24 cellular contexts compared by ENCODE assay signal in the genomic region with DNA sequence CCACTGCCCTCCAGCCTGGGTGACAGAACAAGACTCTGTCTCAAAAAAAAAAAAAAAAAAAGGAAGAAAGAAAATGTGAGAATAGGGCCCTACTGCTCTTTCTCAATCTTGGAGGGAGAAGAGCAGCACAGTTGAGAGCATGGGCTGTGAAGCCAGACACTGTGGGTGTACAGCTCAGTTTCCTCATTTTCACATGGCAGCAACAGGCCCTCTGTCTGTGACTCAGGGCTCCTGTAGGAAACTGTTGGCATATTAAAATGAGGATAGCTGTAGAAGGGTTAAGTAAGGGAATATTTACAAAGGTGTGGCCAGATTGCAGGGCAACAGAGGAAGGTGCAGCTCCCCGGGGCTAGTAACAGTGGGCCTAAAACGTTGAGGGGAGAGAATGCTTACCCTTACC. TPM values are rescaled to one million over a fixed set of nuclear protein-coding genes. Genes with fewer than 3 reads are reported as not detected.
DNase-seq lines count a peak whose midpoint lies in the region; TF ChIP-seq lines count a peak whose summit lies in the region.
"Had no signal": no experiment of that assay in that cellular context is flagged by ENCODE, and none has a peak within 500 bp of the region (broad histone marks: within the 10 kb centered on the region; RNA-seq: fewer than 3 reads in every experiment).

No MANE protein-coding gene starts in this region.

- H4K8ac ChIP-seq in H9 (replicated peaks; ENCODE audit: insufficient read length, low read depth, low read length), result no peak overlapping the region

- H3K4me1 ChIP-seq in H9 (ENCODE audit: insufficient read depth, low read length) (0 out of 2 replicates have a peak, but pooled peaks cover 2% of the 10 kb centered on the region), neutrophil (ENCODE audit: control insufficient read depth in 1 of 2, insufficient read depth in 1 of 2, low read depth in 1 of 2, low read length in 1 of 2) (no peaks in the 10 kb centered on the region), uterus (no peaks in the 10 kb centered on the region)
- H3K4me1 ChIP-seq: esophagus muscularis mucosa, tibial artery had no signal

- no peaks in the 10 kb centered on the region for H3K23me2 ChIP-seq in H9 (ENCODE audit: insufficient read length, low read depth, low read length, poor library complexity, severe bottlenecking)

- H4K5ac ChIP-seq in H9 (ENCODE audit: insufficient read length, low read depth, low read length), result no peak overlapping the region

- no peaks in the 10 kb centered on the region for H3K79me2 ChIP-seq in H9 (ENCODE audit: insufficient read depth, low read length)

- H3K23ac ChIP-seq in H9 (ENCODE audit: insufficient read length, low read depth, low read length), result no peak overlapping the region

- intact Hi-C loops in dendritic cell treated with granulocyte-macrophage colony-stimulating factor and Interleukin-4, amounts not matched to agents 40 ng/mL and 50 ng/mL, for 4 days (cut with micrococcal nuclease), result no loop called here
- intact Hi-C loops in uterus (cut with DNase I; ENCODE audit: low total_unique reads), result no loop called here
- intact Hi-C loops in activated CD4-positive, alpha-beta memory T cell treated with anti-CD3 and anti-CD28 coated beads for 36 hours (cut with micrococcal nuclease), result no loop called here

- H3K56ac ChIP-seq in H9 (ENCODE audit: insufficient read length, low read depth, low read length), result peak overlapping the region; percentile 50

- H3K4ac ChIP-seq in H9 (ENCODE audit: low read depth, low read length), result no peak overlapping the region

- no peak overlapping the region for H3K14ac ChIP-seq in H9 (ENCODE audit: insufficient read depth, low read length)

- TF ChIP-seq CTCF in H9 (conservative IDR thresholded peaks at IDR 0.05), result no peak
- no peak for TF ChIP-seq CTCF in neutrophil (IDR thresholded peaks at IDR 0.05)
- no peak for TF ChIP-seq CTCF in uterus (IDR thresholded peaks at IDR 0.05)
- no peak for TF ChIP-seq CTCF in mesothelial cell of epicardium (IDR thresholded peaks at IDR 0.05; ENCODE audit: unreplicated experiment)

- no peak overlapping the region for H2BK20ac ChIP-seq in H9 (ENCODE audit: low read depth, low read length, poor library complexity, severe bottlenecking)

- H3K36me3 ChIP-seq in neutrophil (no peaks in the 10 kb centered on the region), uterus (no peaks in the 10 kb centered on the region)
- H3K36me3 ChIP-seq: esophagus muscularis mucosa, tibial artery, WERI-Rb-1 had no signal

- DNase-seq in H9 (no peak), NCI-H526 treated with DMSO at 0.1 percent for 48 hours (lab: John Stamatoyannopoulos, UW) (peak; percentile 22), uterus (no peak), mesothelial cell of epicardium (ENCODE audit: low spot score in 2 of 2, unreplicated experiment in 2 of 2) (no peak), NCI-H2081 treated with DMSO at 0.1 percent for 48 hours (lab: John Stamatoyannopoulos, UW) (no peak)
- DNase-seq in activated CD4-positive, alpha-beta memory T cell treated with anti-CD3 and anti-CD28 coated beads for 36 hours, result no peak
- DNase-seq: activated CD4-positive, alpha-beta T cell treated with anti-CD3 and anti-CD28 coated beads, Interleukin-2, amount 50 U/mL, for 48 hours; activated T-cell treated with anti-CD3 and anti-CD28 coated beads for 4 hours; left ventricle myocardium superior; NCI-H1694; right cardiac atrium; SHP77; stimulated activated naive CD8-positive, alpha-beta T cell treated with anti-CD3 and anti-CD28 coated beads, Interleukin-15, Interleukin-2, amounts not matched to agents 100 U/mL and 50 U/mL, for 24 hours; T-helper 17 cell; tibial artery; WERI-Rb-1 had no signal

- H2AK5ac ChIP-seq in H9 (ENCODE audit: insufficient read length, low read length), result no peak overlapping the region

- H3K27ac Mint-ChIP-seq in H9 (no peak overlapping the region), mesothelial cell of epicardium (no peak overlapping the region)
- H3K27ac Mint-ChIP-seq in dendritic cell treated with granulocyte-macrophage colony-stimulating factor and Interleukin-4, amounts not matched to agents 40 ng/mL and 50 ng/mL, for 4 days, result peak overlapping the region; percentile 81
- no peak overlapping the region for H3K27ac Mint-ChIP-seq in activated CD4-positive, alpha-beta memory T cell treated with anti-CD3 and anti-CD28 coated beads for 36 hours
- H3K27ac Mint-ChIP-seq: T-helper 17 cell had no signal

- H3K9me3 Mint-ChIP-seq in H9, result peaks cover 47 to 62% of the 10 kb centered on the region in 2 experiments
- H3K9me3 Mint-ChIP-seq in dendritic cell treated with granulocyte-macrophage colony-stimulating factor and Interleukin-4, amounts not matched to agents 40 ng/mL and 50 ng/mL, for 4 days, result no peaks in the 10 kb centered on the region
- H3K9me3 Mint-ChIP-seq in activated CD4-positive, alpha-beta memory T cell treated with anti-CD3 and anti-CD28 coated beads for 36 hours, result no peaks in the 10 kb centered on the region
- peaks cover 7% of the 10 kb centered on the region for H3K9me3 Mint-ChIP-seq in mesothelial cell of epicardium

- TF ChIP-seq POLR2A in uterus (IDR thresholded peaks at IDR 0.05), result no peak

- no peak overlapping the region for H3K18ac ChIP-seq in H9 (ENCODE audit: insufficient read length, low read depth, low read length)

- H3K9ac ChIP-seq in H9 (ENCODE audit: extremely low read depth, insufficient read length, low read length), result no peak overlapping the region

- H4K20me1 ChIP-seq in H9 (ENCODE audit: control insufficient read depth, insufficient read depth, insufficient read length), result no peaks in the 10 kb centered on the region

- no peak overlapping the region for H2BK12ac ChIP-seq in H9 (ENCODE audit: insufficient read length, low read depth, low read length)

- no peak overlapping the region for H2AFZ ChIP-seq in H9 (ENCODE audit: low read length)

- no peak overlapping the region; a peak in 1 of 5 replicates for H3K4me3 Mint-ChIP-seq in H9
- peak overlapping the region; percentile 17 for H3K4me3 Mint-ChIP-seq in dendritic cell treated with granulocyte-macrophage colony-stimulating factor and Interleukin-4, amounts not matched to agents 40 ng/mL and 50 ng/mL, for 4 days
- H3K4me3 Mint-ChIP-seq in activated CD4-positive, alpha-beta memory T cell treated with anti-CD3 and anti-CD28 coated beads for 36 hours, result no peak overlapping the region
- no peak overlapping the region for H3K4me3 Mint-ChIP-seq in mesothelial cell of epicardium
- H3K4me3 Mint-ChIP-seq: T-helper 17 cell had no signal

- POLR2A ChIA-PET in activated CD4-positive, alpha-beta memory T cell treated with anti-CD3 and anti-CD28 coated beads for 36 hours (lab: Charles Lee), result no interaction called here

- H2BK15ac ChIP-seq in H9 (ENCODE audit: low read depth, low read length), result no peak overlapping the region

- peaks cover 4% of the 10 kb centered on the region in 2 experiments for H3K4me1 Mint-ChIP-seq in H9
- H3K4me1 Mint-ChIP-seq in dendritic cell treated with granulocyte-macrophage colony-stimulating factor and Interleukin-4, amounts not matched to agents 40 ng/mL and 50 ng/mL, for 4 days (ENCODE audit: low read depth), result peaks cover 13% of the 10 kb centered on the region
- no peaks in the 10 kb centered on the region for H3K4me1 Mint-ChIP-seq in activated CD4-positive, alpha-beta memory T cell treated with anti-CD3 and anti-CD28 coated beads for 36 hours (ENCODE audit: low read depth)
- H3K4me1 Mint-ChIP-seq in mesothelial cell of epicardium, result peaks cover 3% of the 10 kb centered on the region
- H3K4me1 Mint-ChIP-seq: T-helper 17 cell had no signal

- peaks cover 19% of the 10 kb centered on the region for H3K9me3 ChIP-seq in H9 (ENCODE audit: control insufficient read depth, low read depth, low read length)
- H3K9me3 ChIP-seq in neutrophil, result no peaks in the 10 kb centered on the region
- H3K9me3 ChIP-seq in uterus, result no peaks in the 10 kb centered on the region
- H3K9me3 ChIP-seq: esophagus muscularis mucosa, tibial artery had no signal

- H3K4me3 ChIP-seq in neutrophil (ENCODE audit: low read depth in 1 of 2, low read length in 1 of 2), result no peak overlapping the region
- no peak overlapping the region for H3K4me3 ChIP-seq in uterus
- H3K4me3 ChIP-seq: esophagus muscularis mucosa, tibial artery had no signal

- no peak overlapping the region for H3K4me2 ChIP-seq in H9 (ENCODE audit: insufficient read depth, insufficient read length, low read length)

- WGBS in H9 (ENCODE audit: extremely low coverage, insufficient read length, low lambda C conversion rate), result no CpG with 5 or more reads among the region's 2 CpGs

- H3K27me3 ChIP-seq in H9 (ENCODE audit: insufficient read depth, low read length) (no peaks in the 10 kb centered on the region), neutrophil (no peaks in the 10 kb centered on the region), uterus (no peaks in the 10 kb centered on the region)
- H3K27me3 ChIP-seq: esophagus muscularis mucosa, tibial artery had no signal

- H3K27me3 Mint-ChIP-seq in H9 (ENCODE audit: low read depth) (no peaks in the 10 kb centered on the region), mesothelial cell of epicardium (ENCODE audit: low read depth) (no peaks in the 10 kb centered on the region)
- peaks cover 2% of the 10 kb centered on the region for H3K27me3 Mint-ChIP-seq in dendritic cell treated with granulocyte-macrophage colony-stimulating factor and Interleukin-4, amounts not matched to agents 40 ng/mL and 50 ng/mL, for 4 days
- H3K27me3 Mint-ChIP-seq in activated CD4-positive, alpha-beta memory T cell treated with anti-CD3 and anti-CD28 coated beads for 36 hours, result no peaks in the 10 kb centered on the region
- H3K27me3 Mint-ChIP-seq: T-helper 17 cell had no signal

- peaks cover 0 to 3% (median 2%) of the 10 kb centered on the region in 3 experiments; a peak in 1 of 7 replicates for H3K36me3 Mint-ChIP-seq in H9 (ENCODE audit: insufficient read depth in 1 of 3, low read depth in 3 of 3)
- no peaks in the 10 kb centered on the region for H3K36me3 Mint-ChIP-seq in dendritic cell treated with granulocyte-macrophage colony-stimulating factor and Interleukin-4, amounts not matched to agents 40 ng/mL and 50 ng/mL, for 4 days (ENCODE audit: low read depth)
- H3K36me3 Mint-ChIP-seq in activated CD4-positive, alpha-beta memory T cell treated with anti-CD3 and anti-CD28 coated beads for 36 hours, result no peaks in the 10 kb centered on the region
- no peaks in the 10 kb centered on the region for H3K36me3 Mint-ChIP-seq in mesothelial cell of epicardium

- no peaks in the 10 kb centered on the region for H3K79me1 ChIP-seq in H9 (ENCODE audit: insufficient read depth, low read depth, low read length, poor library complexity, severe bottlenecking)

- no peak overlapping the region for H3T11ph ChIP-seq in H9 (ENCODE audit: low read length)

- no peak overlapping the region for H4K91ac ChIP-seq in H9 (ENCODE audit: insufficient read length, low read depth, low read length)

- H3K27ac ChIP-seq in H9 (ENCODE audit: insufficient read length, low read depth, low read length), result no peak overlapping the region
- peak overlapping the region; percentile 20 for H3K27ac ChIP-seq in neutrophil
- no peak overlapping the region for H3K27ac ChIP-seq in uterus
- H3K27ac ChIP-seq: esophagus muscularis mucosa, tibial artery, WERI-Rb-1 had no signal

- no peak overlapping the region for H2BK120ac ChIP-seq in H9 (ENCODE audit: low read depth, low read length, poor library complexity, severe bottlenecking)

- H2BK5ac ChIP-seq in H9 (ENCODE audit: insufficient read length, low read length), result no peak overlapping the region

- CTCF ChIA-PET in activated CD4-positive, alpha-beta memory T cell treated with anti-CD3 and anti-CD28 coated beads for 36 hours (lab: Charles Lee), result no interaction called here

RNA-seq across cellular contexts. Expression of gene AKAP14, which starts 3.4 kb away (rescaled TPM):
- total RNA-seq in H9 (2021), result not detected in 2 replicates
- total RNA-seq in uterus, result under 1 TPM in 1 of 4 donors, not detected in 3; 0.97 TPM
- total RNA-seq in activated CD4-positive, alpha-beta memory T cell treated with anti-CD3 and anti-CD28 coated beads for 36 hours, result not detected
- total RNA-seq in mesothelial cell of epicardium, result not detected in 3 replicates
- total RNA-seq: esophagus muscularis mucosa, glomerular endothelial cell, HT1080, left ventricle myocardium superior, myocyte, NCI-H460, omental fat pad, right cardiac atrium, T-helper 17 cell had no signal

RNA-seq across cellular contexts. Expression of gene NDUFA1, which starts 27.5 kb away (rescaled TPM):
- 69.4 and 70.8 TPM in 2 replicates for total RNA-seq in H9 (2021)
- total RNA-seq in uterus, result 100 to 1,000 TPM in 1 of 4 donors, 10 to 100 TPM in 2, 1 to 10 TPM in 1; 5.1 to 112 (median 33.7) TPM
- 100 to 1,000 TPM; 103 to 104 TPM for total RNA-seq in activated CD4-positive, alpha-beta memory T cell treated with anti-CD3 and anti-CD28 coated beads for 36 hours
- total RNA-seq in mesothelial cell of epicardium, result 54.7 to 57.4 TPM (median 57.3 TPM) in 3 replicates

RNA-seq across cellular contexts. Expression of gene RNF113A, which starts 27.6 kb away (rescaled TPM):
- total RNA-seq in H9 (2021), result 11.4 and 13.7 TPM in 2 replicates
- 10 to 100 TPM in 2 of 4 donors, 1 to 10 TPM in 2; 6.2 to 15.1 (median 9.8) TPM for total RNA-seq in uterus
- 10 to 100 TPM; 23.1 to 26.2 TPM for total RNA-seq in activated CD4-positive, alpha-beta memory T cell treated with anti-CD3 and anti-CD28 coated beads for 36 hours
- total RNA-seq in mesothelial cell of epicardium, result 9.1 to 11.7 TPM (median 9.7 TPM) in 3 replicates

RNA-seq across cellular contexts. Expression of gene NKAP, which starts 44.4 kb away (rescaled TPM):
- total RNA-seq in H9 (2021) (7.3 and 7.5 TPM in 2 replicates), uterus (10 to 100 TPM in 1 of 4 donors, 1 to 10 TPM in 3; 1.5 to 13.7 (median 5.9) TPM), mesothelial cell of epicardium (9.0 to 10.0 TPM (median 9.3 TPM) in 3 replicates)
- 10 to 100 TPM; 10.8 to 11.7 TPM for total RNA-seq in activated CD4-positive, alpha-beta memory T cell treated with anti-CD3 and anti-CD28 coated beads for 36 hours

RNA-seq across cellular contexts. Expression of gene UPF3B, which starts 46.4 kb away (rescaled TPM):
- total RNA-seq in H9 (2021) (29.8 and 31.5 TPM in 2 replicates), uterus (1 to 10 TPM; 1.8 to 9.8 (median 2.7) TPM), mesothelial cell of epicardium (20.7 to 21.5 TPM (median 20.8 TPM) in 3 replicates)
- total RNA-seq in activated CD4-positive, alpha-beta memory T cell treated with anti-CD3 and anti-CD28 coated beads for 36 hours, result 10 to 100 TPM; 14.8 to 15.3 TPM
